ENCODE assay signal across 17 cellular contexts in the genomic region with DNA sequence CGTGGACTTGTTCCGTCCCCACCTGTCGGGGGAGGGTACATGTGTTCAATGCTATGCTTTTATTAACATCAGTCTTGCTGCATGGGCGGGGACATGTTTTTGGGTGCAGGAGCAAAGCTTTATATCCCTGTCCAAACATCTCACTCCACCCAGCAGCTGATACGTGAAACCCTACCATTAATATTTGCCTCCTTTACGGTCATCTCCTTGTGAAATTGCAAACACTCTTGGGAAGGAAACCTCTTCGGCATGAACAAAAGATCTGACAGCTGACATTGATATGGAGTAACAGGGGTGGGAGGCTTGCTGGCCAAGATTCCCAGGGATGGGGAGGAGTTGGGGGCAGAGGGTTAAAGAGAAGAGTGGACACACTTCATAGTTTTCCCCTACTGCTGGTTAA.
"Had no signal": no experiment of that assay in that cellular context is flagged by ENCODE, and none has a peak within 500 bp of the region (broad histone marks: within the 10 kb centered on the region; RNA-seq: fewer than 3 reads in every experiment).

No MANE protein-coding gene starts in this region.

- ATAC-seq: effector memory CD8-positive, alpha-beta T cell; left cardiac atrium; lower lobe of right lung; stimulated activated memory B cell treated with anti-CD40 and anti-IgM and Interleukin-4, amounts not matched to agents 10 μg/mL and 1 μg/mL and 100 μg/mL, for 72 hours had no signal

- H3K36me3 Mint-ChIP-seq: mesothelial cell of epicardium; neural progenitor cell; stimulated activated memory B cell treated with anti-CD40 and anti-IgM and Interleukin-4, amounts not matched to agents 10 μg/mL and 1 μg/mL and 100 μg/mL, for 72 hours had no signal

- H3K27me3 ChIP-seq: neural progenitor cell, ovary, tibial nerve had no signal

- H3K27ac Mint-ChIP-seq: activated T-helper 2 cell treated with anti-CD3 and anti-CD28 coated beads, Interferon-gamma antibody, Interleukin-2, Interleukin-4, amounts not matched to agents 10 μg/mL and 5 μg/mL and 100 μg/mL, durations not matched to agents 14 hours and 24 hours and 36 hours; dendritic cell treated with granulocyte-macrophage colony-stimulating factor and Interleukin-4, amounts not matched to agents 40 ng/mL and 50 ng/mL, for 4 days; mesothelial cell of epicardium; neural progenitor cell; stimulated activated memory B cell treated with anti-CD40 and anti-IgM and Interleukin-4, amounts not matched to agents 10 μg/mL and 1 μg/mL and 100 μg/mL, for 72 hours; T-helper 2 cell treated with Interferon-gamma antibody and Interleukin-4, amounts not matched to agents 5 μg/mL and 100 μg/mL, for 36 hours had no signal

- H3K4me1 ChIP-seq: lower lobe of right lung had no signal

- H3K4me3 ChIP-seq: lower lobe of right lung, neural progenitor cell, ovary, tibial nerve had no signal

- H3K4me1 Mint-ChIP-seq: stimulated activated memory B cell treated with anti-CD40 and anti-IgM and Interleukin-4, amounts not matched to agents 10 μg/mL and 1 μg/mL and 100 μg/mL, for 72 hours had no signal

- H3K9me3 ChIP-seq: lower lobe of right lung, ovary, tibial nerve had no signal

- H3K4me3 Mint-ChIP-seq: dendritic cell treated with granulocyte-macrophage colony-stimulating factor and Interleukin-4, amounts not matched to agents 40 ng/mL and 50 ng/mL, for 4 days; effector memory CD8-positive, alpha-beta T cell; mesothelial cell of epicardium; stimulated activated memory B cell treated with anti-CD40 and anti-IgM and Interleukin-4, amounts not matched to agents 10 μg/mL and 1 μg/mL and 100 μg/mL, for 72 hours; T-helper 2 cell treated with Interferon-gamma antibody and Interleukin-4, amounts not matched to agents 5 μg/mL and 100 μg/mL, for 36 hours had no signal

- H3K27ac ChIP-seq: epithelial cell of prostate, lower lobe of right lung, neural progenitor cell, ovary, tibial nerve had no signal

- DNase-seq: activated CD4-positive, alpha-beta T cell treated with anti-CD3 and anti-CD28 coated beads, Interleukin-2, amount 50 U/mL, for 1 hour; activated naive CD4-positive, alpha-beta T cell treated with anti-CD3 and anti-CD28 coated beads, Interleukin-2, amount 50 U/mL, for 16 hours; activated T-cell treated with anti-CD3 and anti-CD28 coated beads for 4 hours; central memory CD4-positive, alpha-beta T cell; effector memory CD8-positive, alpha-beta T cell; foreskin melanocyte; left cardiac atrium; lower lobe of right lung had no signal

- H3K36me3 ChIP-seq: lower lobe of right lung, neural progenitor cell, ovary, tibial nerve had no signal

- H3K9me3 Mint-ChIP-seq: activated T-helper 2 cell treated with anti-CD3 and anti-CD28 coated beads, Interferon-gamma antibody, Interleukin-2, Interleukin-4, amounts not matched to agents 10 μg/mL and 5 μg/mL and 100 μg/mL, durations not matched to agents 14 hours and 24 hours and 36 hours; dendritic cell treated with granulocyte-macrophage colony-stimulating factor and Interleukin-4, amounts not matched to agents 40 ng/mL and 50 ng/mL, for 4 days; effector memory CD8-positive, alpha-beta T cell; neural progenitor cell; stimulated activated memory B cell treated with anti-CD40 and anti-IgM and Interleukin-4, amounts not matched to agents 10 μg/mL and 1 μg/mL and 100 μg/mL, for 72 hours; T-helper 2 cell treated with Interferon-gamma antibody and Interleukin-4, amounts not matched to agents 5 μg/mL and 100 μg/mL, for 36 hours had no signal
